8 cellular contexts compared by ENCODE assay signal in genomic region chr10:100998183-100998990, GRCh38. TPM values are rescaled to one million over a fixed set of nuclear protein-coding genes. Genes with fewer than 3 reads are reported as not detected.
DNase-seq lines count a peak whose midpoint lies in the region; ATAC-seq and TF ChIP-seq lines count a peak whose summit lies in the region.

No MANE protein-coding gene starts in this region.

- H3K27ac ChIP-seq in 22Rv1, result peak overlapping the region; percentile 96
- peak overlapping the region; percentile 95 to 98 for H3K27ac ChIP-seq in esophagus (ENCODE audit: low read depth in 2 of 2, low read length in 1 of 2)

- H3K4me1 ChIP-seq in esophagus (ENCODE audit: control insufficient read depth in 2 of 2, insufficient read depth in 2 of 2, low read length in 1 of 2), result peaks cover 3 to 17% of the 10 kb centered on the region in 2 donors

- peak; percentile 21 for ATAC-seq in GM18517 (IDR thresholded peaks at IDR 0.05; ENCODE audit: unreplicated experiment)

- H3K4me3 ChIP-seq in esophagus (ENCODE audit: low read depth in 1 of 2, low read length in 2 of 2), result peak overlapping the region; percentile 63 to 83

- WGBS in esophagus, 2 donors, result 3 to 4% methylated on average over 25 of the region's 25 CpGs

- no peaks in the 10 kb centered on the region for H3K9me3 ChIP-seq in esophagus (ENCODE audit: control insufficient read depth in 2 of 2, insufficient read depth in 1 of 2, low read depth in 1 of 2, low read length in 1 of 2)

- TF ChIP-seq RAD21 in Ishikawa (IDR thresholded peaks at IDR 0.05; ENCODE audit: low read depth), result no peak

- TF ChIP-seq CTCF in 22Rv1 (IDR thresholded peaks at IDR 0.05), result no peak

- no peak for TF ChIP-seq EP300 in Ishikawa (IDR thresholded peaks at IDR 0.05; ENCODE audit: borderline replicate concordance)

- H3K36me3 ChIP-seq in esophagus (ENCODE audit: control insufficient read depth in 2 of 2, insufficient read depth in 2 of 2, low read length in 1 of 2), result peaks cover 1 to 5% of the 10 kb centered on the region in 2 donors

- DNase-seq in OCI-M1 (lab: John Stamatoyannopoulos, UW) (peak; percentile 91), activated T-helper 1 cell treated with Interleukin-2 at 50 U/mL for 16 hours (ENCODE audit: low read depth) (peak; percentile 54), mucosa of gallbladder (ENCODE audit: low spot score) (peak; percentile 76)
- DNase-seq in stimulated activated naive CD4-positive, alpha-beta T cell treated with Interleukin-2 at 50 U/mL for 16 hours (lab: John Stamatoyannopoulos, UW), result peak; percentile 37

- H3K27me3 ChIP-seq in esophagus (ENCODE audit: control insufficient read depth in 1 of 2, insufficient read depth in 2 of 2, low read length in 2 of 2), result no peaks in the 10 kb centered on the region

TF ChIP-seq in Ishikawa, 13 proteins besides CTCF, POLR2A, EP300 and RAD21:
- TF ChIP-seq TAF1 (IDR thresholded peaks at IDR 0.05; ENCODE audit: low read depth) (no peak), TEAD4 (IDR thresholded peaks at IDR 0.05) (peak; percentile 26; the same call in 1 of the 2 replicates), NFIC (IDR thresholded peaks at IDR 0.05) (peak; percentile 95), YY1 (IDR thresholded peaks at IDR 0.05; ENCODE audit: low read depth) (no peak), ZBTB7A (IDR thresholded peaks at IDR 0.05; ENCODE audit: low read depth) (peak; percentile 96), TCF12 (IDR thresholded peaks at IDR 0.05; ENCODE audit: low read depth) (peak; percentile 65; the same call in 1 of the 2 replicates), EGR1 (IDR thresholded peaks at IDR 0.05) (peak; percentile 49; the same call in 1 of the 2 replicates), CEBPB (IDR thresholded peaks at IDR 0.05) (no peak), MAX (IDR thresholded peaks at IDR 0.05) (no peak), FOXM1 (IDR thresholded peaks at IDR 0.05; ENCODE audit: borderline replicate concordance, low read depth) (0 out of 2 replicates have a peak, but pooled peaks have one; percentile 7), CREB1 (IDR thresholded peaks at IDR 0.05; ENCODE audit: low read depth) (no peak)
- TF ChIP-seq, protein P1, sequence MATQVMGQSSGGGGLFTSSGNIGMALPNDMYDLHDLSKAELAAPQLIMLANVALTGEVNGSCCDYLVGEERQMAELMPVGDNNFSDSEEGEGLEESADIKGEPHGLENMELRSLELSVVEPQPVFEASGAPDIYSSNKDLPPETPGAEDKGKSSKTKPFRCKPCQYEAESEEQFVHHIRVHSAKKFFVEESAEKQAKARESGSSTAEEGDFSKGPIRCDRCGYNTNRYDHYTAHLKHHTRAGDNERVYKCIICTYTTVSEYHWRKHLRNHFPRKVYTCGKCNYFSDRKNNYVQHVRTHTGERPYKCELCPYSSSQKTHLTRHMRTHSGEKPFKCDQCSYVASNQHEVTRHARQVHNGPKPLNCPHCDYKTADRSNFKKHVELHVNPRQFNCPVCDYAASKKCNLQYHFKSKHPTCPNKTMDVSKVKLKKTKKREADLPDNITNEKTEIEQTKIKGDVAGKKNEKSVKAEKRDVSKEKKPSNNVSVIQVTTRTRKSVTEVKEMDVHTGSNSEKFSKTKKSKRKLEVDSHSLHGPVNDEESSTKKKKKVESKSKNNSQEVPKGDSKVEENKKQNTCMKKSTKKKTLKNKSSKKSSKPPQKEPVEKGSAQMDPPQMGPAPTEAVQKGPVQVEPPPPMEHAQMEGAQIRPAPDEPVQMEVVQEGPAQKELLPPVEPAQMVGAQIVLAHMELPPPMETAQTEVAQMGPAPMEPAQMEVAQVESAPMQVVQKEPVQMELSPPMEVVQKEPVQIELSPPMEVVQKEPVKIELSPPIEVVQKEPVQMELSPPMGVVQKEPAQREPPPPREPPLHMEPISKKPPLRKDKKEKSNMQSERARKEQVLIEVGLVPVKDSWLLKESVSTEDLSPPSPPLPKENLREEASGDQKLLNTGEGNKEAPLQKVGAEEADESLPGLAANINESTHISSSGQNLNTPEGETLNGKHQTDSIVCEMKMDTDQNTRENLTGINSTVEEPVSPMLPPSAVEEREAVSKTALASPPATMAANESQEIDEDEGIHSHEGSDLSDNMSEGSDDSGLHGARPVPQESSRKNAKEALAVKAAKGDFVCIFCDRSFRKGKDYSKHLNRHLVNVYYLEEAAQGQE (IDR thresholded peaks at IDR 0.05; ENCODE audit: low read depth), result no peak
- TF ChIP-seq, protein P2, sequence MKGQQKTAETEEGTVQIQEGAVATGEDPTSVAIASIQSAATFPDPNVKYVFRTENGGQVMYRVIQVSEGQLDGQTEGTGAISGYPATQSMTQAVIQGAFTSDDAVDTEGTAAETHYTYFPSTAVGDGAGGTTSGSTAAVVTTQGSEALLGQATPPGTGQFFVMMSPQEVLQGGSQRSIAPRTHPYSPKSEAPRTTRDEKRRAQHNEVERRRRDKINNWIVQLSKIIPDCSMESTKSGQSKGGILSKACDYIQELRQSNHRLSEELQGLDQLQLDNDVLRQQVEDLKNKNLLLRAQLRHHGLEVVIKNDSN (IDR thresholded peaks at IDR 0.05), result peak; percentile 72
TF ChIP-seq in Ishikawa: peak in this region for 7.

RNA-seq across cellular contexts. Expression of gene LZTS2, which starts 1.2 kb away (rescaled TPM):
- polyA plus RNA-seq in esophagus, result 10 to 100 TPM; 31.8 to 34.9 TPM
- total RNA-seq in mucosa of gallbladder, result 84.9 TPM

RNA-seq across cellular contexts. Expression of gene TWNK, which starts 11.0 kb away (rescaled TPM):
- 1 to 10 TPM; 3.6 to 7.1 TPM for polyA plus RNA-seq in esophagus
- 5.7 TPM for total RNA-seq in mucosa of gallbladder

RNA-seq across cellular contexts. Expression of gene MRPL43, which starts 11.1 kb away (rescaled TPM):
- 10 to 100 TPM; 60.6 to 89.1 TPM for polyA plus RNA-seq in esophagus
- total RNA-seq in mucosa of gallbladder, result 104 TPM

RNA-seq across cellular contexts. Expression of gene SEMA4G, which starts 29.1 kb away (rescaled TPM):
- polyA plus RNA-seq in esophagus, result 1 to 10 TPM; 1.4 to 1.9 TPM
- total RNA-seq in mucosa of gallbladder, result 55.1 TPM

RNA-seq across cellular contexts. Expression of gene PDZD7, which starts 32.5 kb away (rescaled TPM):
- polyA plus RNA-seq in esophagus, result under 1 TPM; 0.11 to 0.14 TPM
- 5.3 TPM for total RNA-seq in mucosa of gallbladder

Comparison
In these comparisons a context has a peak if more than half of its experiments do, and no peak if none do; other contexts are left out.
1. Peak in every context shown above with its lines: DNase-seq, ATAC-seq, H3K4me3 ChIP-seq and H3K27ac ChIP-seq.
2. DNase-seq: peak in every context shown above with its lines; median percentile 91 in OCI-M1; 76 in mucosa of gallbladder; 54 in activated T-helper 1 cell treated with Interleukin-2 at 50 U/mL for 16 hours; 37 in stimulated activated naive CD4-positive, alpha-beta T cell treated with Interleukin-2 at 50 U/mL for 16 hours.